Comparison of ENCODE assay signal across 25 cellular contexts in genomic region chr2:232600053-232600773, GRCh38. TPM values are rescaled to one million over a fixed set of nuclear protein-coding genes. Genes with fewer than 3 reads are reported as not detected.
"Had no signal": no experiment of that assay in that cellular context is flagged by ENCODE, and none has a peak within 500 bp of the region (broad histone marks: within the 10 kb centered on the region; RNA-seq: fewer than 3 reads in every experiment).

No MANE protein-coding gene starts in this region.

- FAIRE-seq: bronchial epithelial cell, frontal cortex had no signal

- H3K9me3 Mint-ChIP-seq: activated naive CD4-positive, alpha-beta T cell treated with anti-CD3 and anti-CD28 coated beads, Interleukin-2, amount 10 ng/mL, durations not matched to agents 7 days and 5 days; activated T-cell treated with anti-CD3 and anti-CD28 coated beads, Interleukin-2, amount 50 U/mL, for 72 hours; effector memory CD8-positive, alpha-beta T cell; stimulated activated memory B cell treated with anti-CD40 and anti-IgM and Interleukin-4, amounts not matched to agents 10 μg/mL and 1 μg/mL and 100 μg/mL, for 72 hours had no signal

- H3K27me3 ChIP-seq: colonic mucosa, dorsolateral prefrontal cortex, esophagus muscularis mucosa, stomach, suprapubic skin, tibial nerve had no signal

- ATAC-seq: activated T-cell treated with anti-CD3 and anti-CD28 coated beads, Interleukin-2, amount 50 U/mL, for 72 hours; effector memory CD8-positive, alpha-beta T cell; left cardiac atrium; stimulated activated memory B cell treated with anti-CD40 and anti-IgM and Interleukin-4, amounts not matched to agents 10 μg/mL and 1 μg/mL and 100 μg/mL, for 72 hours had no signal

- DNase-seq: activated CD4-positive, alpha-beta memory T cell treated with anti-CD3 and anti-CD28 coated beads for 36 hours; activated CD4-positive, alpha-beta T cell treated with anti-CD3 and anti-CD28 coated beads for 48 hours; activated CD4-positive, CD25-positive, alpha-beta regulatory T cell; activated effector memory CD4-positive, alpha-beta T cell treated with Interleukin-2 at 50 U/mL for 16 hours; activated naive CD4-positive, alpha-beta T cell treated with anti-CD3 and anti-CD28 coated beads, Interleukin-2, amount 10 ng/mL, durations not matched to agents 7 days and 5 days; activated T-cell treated with anti-CD3 and anti-CD28 coated beads, Interleukin-2, amount 50 U/mL, for 72 hours; amygdala; colonic mucosa; dorsolateral prefrontal cortex; effector memory CD8-positive, alpha-beta T cell; hippocampal formation; left cardiac atrium; mesenchymal stem cell; naive B cell; stimulated activated CD4-positive, alpha-beta T cell treated with anti-CD3 and anti-CD28 coated beads, Interleukin-2, amount 100 ng/mL, for 24 hours; stomach; T-helper 9 cell had no signal

- H3K4me1 Mint-ChIP-seq: activated naive CD4-positive, alpha-beta T cell treated with anti-CD3 and anti-CD28 coated beads, Interleukin-2, amount 10 ng/mL, durations not matched to agents 7 days and 5 days; stimulated activated memory B cell treated with anti-CD40 and anti-IgM and Interleukin-4, amounts not matched to agents 10 μg/mL and 1 μg/mL and 100 μg/mL, for 72 hours had no signal

- H3K9me3 ChIP-seq: colonic mucosa, esophagus muscularis mucosa, stomach, suprapubic skin, tibial nerve had no signal

- H3K4me1 ChIP-seq: colonic mucosa, esophagus muscularis mucosa, stomach, suprapubic skin, tibial nerve had no signal

- H3K4me3 ChIP-seq: colonic mucosa, dorsolateral prefrontal cortex, esophagus muscularis mucosa, skin epidermis, stomach, suprapubic skin, tibial nerve had no signal

- H3K27ac Mint-ChIP-seq: activated CD4-positive, alpha-beta memory T cell treated with anti-CD3 and anti-CD28 coated beads for 36 hours; activated naive CD4-positive, alpha-beta T cell treated with anti-CD3 and anti-CD28 coated beads, Interleukin-2, amount 10 ng/mL, durations not matched to agents 7 days and 5 days; activated T-cell treated with anti-CD3 and anti-CD28 coated beads, Interleukin-2, amount 50 U/mL, for 72 hours; effector memory CD8-positive, alpha-beta T cell; stimulated activated memory B cell treated with anti-CD40 and anti-IgM and Interleukin-4, amounts not matched to agents 10 μg/mL and 1 μg/mL and 100 μg/mL, for 72 hours had no signal

- H3K27me3 Mint-ChIP-seq: activated CD4-positive, alpha-beta memory T cell treated with anti-CD3 and anti-CD28 coated beads for 36 hours had no signal

- H3K36me3 ChIP-seq: colonic mucosa, esophagus muscularis mucosa, stomach, suprapubic skin, tibial nerve had no signal

- H3K36me3 Mint-ChIP-seq: activated CD4-positive, alpha-beta memory T cell treated with anti-CD3 and anti-CD28 coated beads for 36 hours; activated naive CD4-positive, alpha-beta T cell treated with anti-CD3 and anti-CD28 coated beads, Interleukin-2, amount 10 ng/mL, durations not matched to agents 7 days and 5 days; stimulated activated memory B cell treated with anti-CD40 and anti-IgM and Interleukin-4, amounts not matched to agents 10 μg/mL and 1 μg/mL and 100 μg/mL, for 72 hours had no signal

- H3K4me3 Mint-ChIP-seq: activated CD4-positive, alpha-beta memory T cell treated with anti-CD3 and anti-CD28 coated beads for 36 hours; activated naive CD4-positive, alpha-beta T cell treated with anti-CD3 and anti-CD28 coated beads, Interleukin-2, amount 10 ng/mL, durations not matched to agents 7 days and 5 days; activated T-cell treated with anti-CD3 and anti-CD28 coated beads, Interleukin-2, amount 50 U/mL, for 72 hours; effector memory CD8-positive, alpha-beta T cell; stimulated activated memory B cell treated with anti-CD40 and anti-IgM and Interleukin-4, amounts not matched to agents 10 μg/mL and 1 μg/mL and 100 μg/mL, for 72 hours had no signal

- H3K27ac ChIP-seq: colonic mucosa, dorsolateral prefrontal cortex, esophagus muscularis mucosa, skin epidermis, stomach, suprapubic skin, tibial nerve had no signal

RNA-seq across cellular contexts. Expression of gene EFHD1, which starts 33.2 kb away (rescaled TPM):
- total RNA-seq: bronchial epithelial cell had no signal
- polyA plus RNA-seq: neural cell had no signal
